Comparison of ENCODE assay signal across 8 cellular contexts in the genomic region with DNA sequence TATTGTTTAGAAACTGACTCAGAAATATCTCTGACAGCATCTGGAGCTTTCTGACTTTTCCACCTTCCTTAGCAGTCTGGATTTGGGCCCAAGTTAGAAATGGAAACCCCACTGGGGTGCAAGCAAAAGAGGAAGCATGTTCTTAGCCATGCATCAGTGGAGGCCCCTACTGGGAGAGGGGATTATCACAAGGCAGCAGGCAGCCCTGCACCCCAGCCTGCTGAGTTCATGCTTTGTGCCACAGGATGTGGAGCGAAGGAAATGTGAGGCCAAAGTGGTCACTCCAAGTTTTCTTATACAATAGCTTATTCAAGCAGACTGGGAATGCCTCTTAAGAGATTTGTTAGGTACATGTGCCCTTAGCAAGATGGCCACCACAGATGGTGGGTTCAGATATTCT.
A peak's percentile ranks its signal among the peaks of the same experiment; 100 is the strongest.
DNase-seq lines count a peak whose midpoint lies in the region; ATAC-seq and TF ChIP-seq lines count a peak whose summit lies in the region.

No MANE protein-coding gene starts in this region.

- H3K4me3 ChIP-seq in DND-41 (ENCODE audit: low read depth in 1 of 2, low read length in 2 of 2): no peak overlapping the region
- no peak overlapping the region for H3K4me3 ChIP-seq in fibroblast of villous mesenchyme (ENCODE audit: low read depth, low read length)
- H3K4me3 ChIP-seq in sigmoid colon: no peak overlapping the region

- ATAC-seq in DND-41 (ENCODE audit: insufficient read depth, low read depth) (peak; percentile 89), GM21447 (IDR thresholded peaks at IDR 0.05; ENCODE audit: unreplicated experiment) (peak; percentile 57)

- H3K4me1 ChIP-seq in DND-41 (ENCODE audit: insufficient read depth, low read length) (peaks cover 14% of the 10 kb centered on the region), sigmoid colon (no peaks in the 10 kb centered on the region)

- no peaks in the 10 kb centered on the region for H3K79me2 ChIP-seq in DND-41 (ENCODE audit: insufficient read depth, low read length)

- intact Hi-C loops in sigmoid colon (cut with DNase I): no loop called here

- peak overlapping the region; percentile 45; the same call in 1 of the 2 replicates for H2AFZ ChIP-seq in DND-41 (ENCODE audit: low read depth, low read length)

- no peak for TF ChIP-seq POLR2A in sigmoid colon (IDR thresholded peaks at IDR 0.05)

- 84 to 96% methylated on average over 1 of the region's 1 CpG for WGBS in sigmoid colon, 2 donors

- H3K36me3 ChIP-seq in DND-41 (ENCODE audit: insufficient read depth, low read length) (no peaks in the 10 kb centered on the region), sigmoid colon (no peaks in the 10 kb centered on the region)

- H3K4me2 ChIP-seq in DND-41 (ENCODE audit: insufficient read depth, low read length): no peak overlapping the region

- no peak overlapping the region; the same call in 1 of the 2 replicates for H3K9ac ChIP-seq in DND-41 (ENCODE audit: low read depth, low read length)

- no peak for TF ChIP-seq EP300 in sigmoid colon (IDR thresholded peaks at IDR 0.05)

- DNase-seq in DND-41 (peak; percentile 62), NCI-H446 (lab: John Stamatoyannopoulos, UW) (peak; percentile 21 to 58), fibroblast of villous mesenchyme (ENCODE audit: low read depth) (peak; percentile 17), sigmoid colon (no peak), NCI-H187 treated with DMSO at 0.1 percent for 48 hours (lab: John Stamatoyannopoulos, UW) (no peak), NCI-H2107 (lab: John Stamatoyannopoulos, UW) (no peak)
- DNase-seq in effector CD8-positive, alpha-beta T cell (lab: John Stamatoyannopoulos, UW): no peak

- H3K27me3 ChIP-seq in DND-41 (ENCODE audit: insufficient read depth, low read length, poor library complexity) (no peaks in the 10 kb centered on the region), sigmoid colon (no peaks in the 10 kb centered on the region)

- TF ChIP-seq CTCF in DND-41 (IDR thresholded peaks at IDR 0.05; ENCODE audit: borderline replicate concordance, extremely low read depth, low read length, poor library complexity, severe bottlenecking) (peak; percentile 73), fibroblast of villous mesenchyme (IDR thresholded peaks at IDR 0.05; ENCODE audit: insufficient read depth, low read depth, low read length) (peak; percentile 63), sigmoid colon (IDR thresholded peaks at IDR 0.05) (no peak)

- H3K27ac ChIP-seq in DND-41 (ENCODE audit: low read length) (peak overlapping the region; percentile 56), sigmoid colon (no peak overlapping the region)

- H3K9me3 ChIP-seq in DND-41 (ENCODE audit: insufficient read depth, low read length, severe bottlenecking) (no peaks in the 10 kb centered on the region), sigmoid colon (no peaks in the 10 kb centered on the region)

- H4K20me1 ChIP-seq in DND-41 (ENCODE audit: insufficient read depth, low read length): no peaks in the 10 kb centered on the region

Comparison
In these comparisons a context has a peak if more than half of its experiments do, and no peak if none do; other contexts are left out.
1. DNase-seq: peak in DND-41 (single experiment), NCI-H446 (2 of 2) and fibroblast of villous mesenchyme (single experiment); none in effector CD8-positive, alpha-beta T cell (single experiment), sigmoid colon (single experiment), NCI-H187 treated with DMSO at 0.1 percent for 48 hours (single experiment) and NCI-H2107 (single experiment).
2. CTCF ChIP-seq: peak in DND-41 (single experiment) and fibroblast of villous mesenchyme (single experiment); none in sigmoid colon (0 of 4).